Comparison of ENCODE assay signal across 32 cellular contexts in the genomic region with DNA sequence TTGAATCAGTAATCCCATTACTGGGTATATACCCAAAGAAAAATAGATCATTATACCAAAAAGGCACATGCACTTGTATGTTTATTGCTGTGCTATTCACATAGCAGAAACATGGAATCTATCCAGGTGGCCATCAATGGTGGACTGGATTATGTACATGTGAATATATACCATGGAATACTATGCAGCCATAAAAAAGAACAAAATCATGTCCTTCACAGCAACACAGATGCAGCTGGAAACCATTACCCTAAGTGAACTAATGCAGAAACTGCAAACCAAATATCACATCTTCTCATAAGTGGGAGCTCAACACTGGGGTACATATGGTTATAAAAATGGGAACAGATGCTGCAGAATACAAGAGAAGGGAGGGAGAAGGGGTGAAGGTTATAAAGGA.
"Had no signal": no experiment of that assay in that cellular context is flagged by ENCODE, and none has a peak within 500 bp of the region (broad histone marks: within the 10 kb centered on the region; RNA-seq: fewer than 3 reads in every experiment).

No MANE protein-coding gene starts in this region.

- DNase-seq: activated effector memory CD4-positive, alpha-beta T cell treated with anti-CD3 and anti-CD28 coated beads, Interleukin-2, amount 50 U/mL, for 16 hours; activated effector memory CD4-positive, alpha-beta T cell treated with Interleukin-2 at 50 U/mL for 16 hours; activated gamma-delta T cell; activated gamma-delta T cell treated with Interleukin-2 at 50 U/mL for 16 hours; activated naive CD4-positive, alpha-beta T cell; activated naive CD4-positive, alpha-beta T cell treated with anti-CD3 and anti-CD28 coated beads for 36 hours; activated naive CD4-positive, alpha-beta T cell treated with anti-CD3 and anti-CD28 coated beads, Interleukin-2, amount 10 ng/mL, durations not matched to agents 7 days and 5 days; activated naive CD4-positive, alpha-beta T cell treated with anti-CD3 and anti-CD28 coated beads, Interleukin-2, amount 50 U/mL, for 16 hours; activated naive CD4-positive, alpha-beta T cell treated with Interleukin-2 at 50 U/mL for 16 hours; activated naive CD8-positive, alpha-beta T cell treated with anti-CD3 and anti-CD28 coated beads for 36 hours; activated naive CD8-positive, alpha-beta T cell treated with anti-CD3 and anti-CD28 coated beads, Interleukin-2, amount 10 ng/mL, durations not matched to agents 7 days and 5 days; activated naive CD8-positive, alpha-beta T cell treated with anti-CD3 and anti-CD28 coated beads, Interleukin-2, amount 50 U/mL, for 24 hours; activated T-cell treated with anti-CD3 and anti-CD28 coated beads, Interleukin-2, amount 50 U/mL, for 24 hours; activated T-cell treated with anti-CD3 and anti-CD28 coated beads, Interleukin-2, amount 50 U/mL, for 4 hours; activated T-cell treated with anti-CD3 and anti-CD28 coated beads, Interleukin-2, amount 50 U/mL, for 48 hours; activated T-cell treated with anti-CD3 and anti-CD28 coated beads, Interleukin-2, amount 50 U/mL, for 72 hours; adrenal gland; amniotic stem cell; amygdala; anterior cingulate cortex; aorta; body of pancreas; brain microvascular endothelial cell; caudate nucleus; central memory CD4-positive, alpha-beta T cell; cerebellar nuclear complex had no signal

- H3K27me3 ChIP-seq: ascending aorta, body of pancreas, brain microvascular endothelial cell, cardiac muscle cell had no signal

- H3K27ac ChIP-seq: adrenal gland, ascending aorta, body of pancreas, brain microvascular endothelial cell, breast epithelium, cardiac muscle cell had no signal

- FAIRE-seq: bronchial epithelial cell had no signal

- H3K4me1 ChIP-seq: adrenal gland, ascending aorta, body of pancreas, breast epithelium had no signal

- H3K36me3 ChIP-seq: adrenal gland, ascending aorta, brain microvascular endothelial cell, breast epithelium, cardiac muscle cell had no signal

- ATAC-seq: activated naive CD4-positive, alpha-beta T cell treated with anti-CD3 and anti-CD28 coated beads, Interleukin-2, amount 50 U/mL, for 72 hours; activated naive CD8-positive, alpha-beta T cell treated with anti-CD3 and anti-CD28 coated beads, Interleukin-2, amount 50 U/mL, for 24 hours; activated T-cell treated with anti-CD3 and anti-CD28 coated beads, Interleukin-2, amount 50 U/mL, for 4 hours; activated T-cell treated with anti-CD3 and anti-CD28 coated beads, Interleukin-2, amount 50 U/mL, for 72 hours; activated T-helper 17 cell treated with anti-CD3 and anti-CD28 coated beads, Interleukin-2, amount 50 U/mL, for 72 hours; body of pancreas had no signal

- H3K4me3 ChIP-seq: adrenal gland, ascending aorta, body of pancreas, breast epithelium, cardiac muscle cell had no signal

- H3K9me3 ChIP-seq: adrenal gland, body of pancreas had no signal
